Comparison of ENCODE assay signal across 1 cellular context in the genomic region with DNA sequence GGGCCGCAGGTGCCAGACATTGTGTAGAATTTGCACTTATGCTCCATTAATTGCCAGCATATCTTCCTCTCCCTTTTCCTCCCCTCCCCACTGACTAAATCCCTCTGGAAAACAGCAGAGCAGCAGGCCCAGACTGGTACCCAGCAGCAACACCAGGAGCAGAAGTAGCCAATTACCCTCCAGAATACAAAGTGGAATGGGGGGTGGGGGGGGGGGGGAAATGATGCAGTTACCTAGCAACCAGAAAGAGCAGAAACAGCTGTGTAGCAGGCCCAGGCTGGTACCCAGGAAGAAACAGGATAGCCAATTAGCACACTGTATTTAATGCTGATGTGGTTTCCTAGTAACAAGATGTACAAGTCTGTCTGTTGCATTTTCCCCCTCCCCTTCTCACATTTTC.
TF ChIP-seq lines count a peak whose summit lies in the region.

No MANE protein-coding gene starts in this region.

TF ChIP-seq in SK-N-SH, 30 proteins besides CTCF, POLR2A, EP300 and RAD21 (continued from another document):
- peak; percentile 41 for TF ChIP-seq CHD2 (IDR thresholded peaks at IDR 0.05; ENCODE audit: low read length, partially characterized antibody)
- TF ChIP-seq, protein P1, sequence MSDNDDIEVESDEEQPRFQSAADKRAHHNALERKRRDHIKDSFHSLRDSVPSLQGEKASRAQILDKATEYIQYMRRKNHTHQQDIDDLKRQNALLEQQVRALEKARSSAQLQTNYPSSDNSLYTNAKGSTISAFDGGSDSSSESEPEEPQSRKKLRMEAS (IDR thresholded peaks at IDR 0.05; ENCODE audit: low read depth), result no peak
- TF ChIP-seq RXRA (IDR thresholded peaks at IDR 0.05; ENCODE audit: borderline replicate concordance, low read depth), result no peak
